Comparison of ENCODE assay signal across 8 cellular contexts in the genomic region with DNA sequence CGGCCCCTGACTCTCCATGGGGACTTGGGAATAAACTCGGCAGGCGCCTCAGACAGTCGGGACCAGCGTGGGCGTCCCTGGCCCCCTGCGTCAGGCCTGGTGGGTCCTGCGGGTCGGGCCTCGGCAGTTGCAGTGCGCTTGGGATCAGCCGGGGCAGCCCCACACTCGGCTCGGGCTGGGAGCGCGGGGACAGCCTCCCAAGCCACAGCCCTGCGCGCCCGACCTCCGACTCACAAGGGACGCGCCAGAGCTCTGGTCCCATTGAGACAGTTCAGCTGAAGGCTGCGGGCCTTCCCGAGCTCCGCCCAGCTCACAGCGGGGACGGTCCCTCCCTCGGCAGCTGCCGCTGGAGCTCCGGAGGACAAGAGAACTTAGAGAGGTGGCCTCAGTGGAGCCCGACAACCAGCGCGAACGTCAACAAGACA. TPM values are rescaled to one million over a fixed set of nuclear protein-coding genes. Genes with fewer than 3 reads are reported as not detected.
A peak's percentile ranks its signal among the peaks of the same experiment; 100 is the strongest.
DNase-seq lines count a peak whose midpoint lies in the region; FAIRE-seq and TF ChIP-seq lines count a peak whose summit lies in the region.

No MANE protein-coding gene starts in this region.

- no peak overlapping the region for H3K23ac ChIP-seq in trophoblast cell (ENCODE audit: low read length)

- peaks cover 29% of the 10 kb centered on the region for H3K9me3 ChIP-seq in HUES64 (ENCODE audit: insufficient read depth, low read depth, low read length)
- peaks cover 0 to 3% (median 0%) of the 10 kb centered on the region in 3 donors for H3K9me3 ChIP-seq in esophagus squamous epithelium
- peaks cover 39% of the 10 kb centered on the region for H3K9me3 ChIP-seq in trophoblast cell (ENCODE audit: insufficient read depth, low read depth, low read length)

- no peak for TF ChIP-seq POLR2A in esophagus squamous epithelium (IDR thresholded peaks at IDR 0.05)

- H3K27me3 ChIP-seq in BJ (ENCODE audit: control insufficient read depth, insufficient read depth, low read length) = no peaks in the 10 kb centered on the region
- peaks cover 22% of the 10 kb centered on the region for H3K27me3 ChIP-seq in HUES64 (ENCODE audit: insufficient read depth, low read length)
- H3K27me3 ChIP-seq in esophagus squamous epithelium = peaks cover 0 to 27% (median 0%) of the 10 kb centered on the region in 4 donors
- no peaks in the 10 kb centered on the region for H3K27me3 ChIP-seq in trophoblast cell (ENCODE audit: insufficient read depth, low read length)

- no peak overlapping the region for H3K4ac ChIP-seq in trophoblast cell (ENCODE audit: low read depth, low read length)

- H3K4me2 ChIP-seq in trophoblast cell (ENCODE audit: low read length) = no peak overlapping the region

- POLR2A ChIA-PET in BJ (lab: Charles Lee) = no interaction called here

- peaks cover 7% of the 10 kb centered on the region for H3K79me1 ChIP-seq in trophoblast cell (ENCODE audit: low read length)

- no peak overlapping the region for H2BK5ac ChIP-seq in trophoblast cell (ENCODE audit: low read depth, low read length, poor library complexity)

- no peak overlapping the region for H4K12ac ChIP-seq in trophoblast cell (ENCODE audit: low read depth, low read length)

- no peak overlapping the region for H3K18ac ChIP-seq in trophoblast cell (ENCODE audit: low read length)

- 84% methylated on average over 34 of the region's 34 CpGs for WGBS in HUES64
- no CpG with 5 or more reads among the region's 34 CpGs for whole genome bisulfite sequencing in esophagus squamous epithelium, 2 donors
- WGBS in trophoblast cell (ENCODE audit: extremely low coverage, insufficient coverage, insufficient read length) = no CpG with 5 or more reads among the region's 34 CpGs

- H3K4me1 ChIP-seq in HUES64 (ENCODE audit: insufficient read depth, low read length) = no peaks in the 10 kb centered on the region
- H3K4me1 ChIP-seq in esophagus squamous epithelium = peaks cover 0 to 29% (median 13%) of the 10 kb centered on the region in 3 donors
- H3K4me1 ChIP-seq in trophoblast cell (ENCODE audit: control insufficient read depth in 1 of 2, insufficient read depth in 2 of 2, low read length in 2 of 2) = no peaks in the 10 kb centered on the region

- H2BK120ac ChIP-seq in trophoblast cell (ENCODE audit: insufficient read depth, low read length, poor library complexity) = no peak overlapping the region

- H2AFZ ChIP-seq in trophoblast cell (ENCODE audit: insufficient read depth, low read length, poor library complexity) = no peak overlapping the region

- intact Hi-C loops in esophagus squamous epithelium (cut with DNase I) = no loop called here

- no peak overlapping the region for H3K14ac ChIP-seq in trophoblast cell (ENCODE audit: low read length)

- H2AK5ac ChIP-seq in trophoblast cell (ENCODE audit: low read length) = no peak overlapping the region

- H3K27ac ChIP-seq in HUES64 (ENCODE audit: low read depth, low read length) (no peak overlapping the region), esophagus squamous epithelium (no peak overlapping the region), trophoblast cell (ENCODE audit: low read depth, low read length) (no peak overlapping the region)

- H3K36me3 ChIP-seq in BJ (ENCODE audit: control insufficient read depth, insufficient read depth, low read length) = no peaks in the 10 kb centered on the region
- H3K36me3 ChIP-seq in HUES64 (ENCODE audit: insufficient read depth, low read length) = no peaks in the 10 kb centered on the region
- H3K36me3 ChIP-seq in esophagus squamous epithelium = no peaks in the 10 kb centered on the region
- H3K36me3 ChIP-seq in trophoblast cell (ENCODE audit: control insufficient read depth in 1 of 2, insufficient read depth in 2 of 2, low read length in 2 of 2) = no peaks in the 10 kb centered on the region

- no peak overlapping the region for H2BK12ac ChIP-seq in trophoblast cell (ENCODE audit: low read length)

- H3K4me3 ChIP-seq in BJ (ENCODE audit: low read depth, low read length) = peak overlapping the region; percentile 44
- H3K4me3 ChIP-seq in HUES64 (ENCODE audit: low read length) = peak overlapping the region; percentile 46
- H3K4me3 ChIP-seq in esophagus squamous epithelium = peak overlapping the region; percentile 8 to 58 (median 38)
- H3K4me3 ChIP-seq in trophoblast cell (ENCODE audit: low read depth, low read length) = no peak overlapping the region

- no peak for DNase-seq in BJ (ENCODE audit: low read depth)
- no peak for DNase-seq in esophagus squamous epithelium (lab: John Stamatoyannopoulos, UW)
- peak; percentile 60 to 63 for DNase-seq in trophoblast cell
- DNase-seq in mesenteric fat pad (ENCODE audit: low spot score) = no peak
- no peak for DNase-seq in RCC 7860 (ENCODE audit: low spot score)
- no peak for DNase-seq in NCI-H69 (lab: John Stamatoyannopoulos, UW)
- no peak for DNase-seq in cerebellar cortex (ENCODE audit: low spot score)

- H3K79me2 ChIP-seq in trophoblast cell (ENCODE audit: control insufficient read depth, insufficient read depth, low read length, poor library complexity) = peaks cover 6% of the 10 kb centered on the region

- TF ChIP-seq CTCF in BJ (IDR thresholded peaks at IDR 0.05; ENCODE audit: insufficient read depth, low read depth, low read length) (no peak), esophagus squamous epithelium (IDR thresholded peaks at IDR 0.05) (no peak)

- no peak overlapping the region for H4K91ac ChIP-seq in trophoblast cell (ENCODE audit: low read depth, low read length)

- no peak for FAIRE-seq in RCC 7860 (lab: Jason Lieb, UNC)

- CTCF ChIA-PET in BJ (lab: Yijun Ruan, JAX) = interaction anchor here (0.6 kb wide), 1 partner anchor 232 kb away, joined by 3 read pairs; no protein-coding TSS in a partner anchor

- no peak overlapping the region for H4K8ac ChIP-seq in trophoblast cell (ENCODE audit: low read depth, low read length)

- H3K9ac ChIP-seq in HUES64 (ENCODE audit: low read depth, low read length) = no peak overlapping the region
- no peak overlapping the region for H3K9ac ChIP-seq in trophoblast cell (ENCODE audit: low read length)

RNA-seq across cellular contexts. Expression of gene ZNF730, which starts 45.7 kb away (rescaled TPM):
- 0.27 and 0.37 TPM in 2 replicates for polyA plus RNA-seq in BJ (2011; rRNA removed)
- 0.43 TPM in 1 of 2 replicates, not detected in the other for polyA minus RNA-seq in BJ (2011; rRNA and poly(A)+ RNA removed)
- polyA plus RNA-seq in HUES64 (2013, experiment 1 of 2) = 13.3 TPM
- polyA plus RNA-seq in HUES64 (2013, experiment 2 of 2) = 18.0 TPM
- not detected for total RNA-seq in esophagus squamous epithelium
- 9.0 TPM in 2 replicates for polyA plus RNA-seq in trophoblast cell (2013)
- total RNA-seq in mesenteric fat pad = 0.22 TPM

Comparison
In these comparisons a context has a peak if more than half of its experiments do, and no peak if none do; other contexts are left out.
1. DNase-seq: peak in trophoblast cell (2 of 2); none in BJ (single experiment), esophagus squamous epithelium (single experiment), mesenteric fat pad (single experiment), RCC 7860 (single experiment), NCI-H69 (single experiment) and cerebellar cortex (single experiment).